In the genomic region with DNA sequence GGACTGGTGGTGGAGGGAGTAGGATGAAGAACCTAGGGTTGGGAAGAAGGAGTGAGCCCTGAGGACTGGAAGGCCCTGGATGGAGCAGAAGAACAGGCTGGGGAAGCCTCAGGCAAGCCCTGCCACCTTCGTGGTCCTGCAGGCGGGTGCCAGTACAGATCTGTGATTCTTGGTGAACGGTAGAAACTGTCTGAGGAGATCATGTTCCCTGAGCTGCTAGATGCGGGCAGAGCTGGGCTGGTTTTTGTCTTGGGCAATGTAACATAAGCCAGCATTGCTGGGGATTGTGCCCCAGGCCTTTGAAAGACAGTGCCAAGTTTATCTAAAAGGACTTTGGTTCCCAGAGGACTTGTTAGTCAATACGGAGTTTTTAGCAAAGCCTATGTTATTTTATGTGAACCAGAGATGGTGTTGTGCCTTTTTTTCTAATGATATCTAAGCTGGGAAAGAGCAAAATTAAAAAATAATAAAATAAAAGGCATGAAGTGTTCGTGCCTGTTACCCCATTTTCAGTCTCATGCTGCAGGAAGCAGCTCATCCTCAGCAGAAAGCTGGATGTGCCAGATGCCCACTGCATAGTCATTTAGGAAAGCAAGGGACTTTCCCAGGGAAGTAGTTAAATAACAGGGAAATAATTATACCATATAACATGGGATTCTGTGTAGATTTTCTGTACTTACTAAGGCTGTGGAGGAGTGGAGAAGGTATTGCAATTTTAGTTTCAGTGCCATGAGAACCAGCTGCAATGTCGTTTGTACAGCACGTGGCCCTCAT, we compare ENCODE assay signal across 1 cellular context.
TF ChIP-seq lines count a peak whose summit lies in the region.

No MANE protein-coding gene starts in this region.

TF ChIP-seq in endothelial cell of umbilical vein, 7 proteins besides CTCF, POLR2A, EP300 and RAD21:
- TF ChIP-seq EZH2 (IDR thresholded peaks at IDR 0.05; ENCODE audit: borderline replicate concordance, low read depth, low read length, severe bottlenecking) (no peak), POLR2AphosphoS5 (IDR thresholded peaks at IDR 0.05; ENCODE audit: insufficient read depth, low read depth, low read length) (no peak), GATA2 (IDR thresholded peaks at IDR 0.05; ENCODE audit: insufficient read depth, insufficient read length, low read depth, low read length) (no peak), MYC (IDR thresholded peaks at IDR 0.05; ENCODE audit: low read depth, low read length) (no peak), JUN (IDR thresholded peaks at IDR 0.05; ENCODE audit: borderline replicate concordance, insufficient read depth, insufficient read length, low read depth) (no peak), FOS (IDR thresholded peaks at IDR 0.05; ENCODE audit: borderline replicate concordance, insufficient read depth, low read length) (no peak)
- TF ChIP-seq, protein P1, sequence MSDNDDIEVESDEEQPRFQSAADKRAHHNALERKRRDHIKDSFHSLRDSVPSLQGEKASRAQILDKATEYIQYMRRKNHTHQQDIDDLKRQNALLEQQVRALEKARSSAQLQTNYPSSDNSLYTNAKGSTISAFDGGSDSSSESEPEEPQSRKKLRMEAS (IDR thresholded peaks at IDR 0.05; ENCODE audit: insufficient read depth, insufficient read length), result no peak
